In the genomic region with DNA sequence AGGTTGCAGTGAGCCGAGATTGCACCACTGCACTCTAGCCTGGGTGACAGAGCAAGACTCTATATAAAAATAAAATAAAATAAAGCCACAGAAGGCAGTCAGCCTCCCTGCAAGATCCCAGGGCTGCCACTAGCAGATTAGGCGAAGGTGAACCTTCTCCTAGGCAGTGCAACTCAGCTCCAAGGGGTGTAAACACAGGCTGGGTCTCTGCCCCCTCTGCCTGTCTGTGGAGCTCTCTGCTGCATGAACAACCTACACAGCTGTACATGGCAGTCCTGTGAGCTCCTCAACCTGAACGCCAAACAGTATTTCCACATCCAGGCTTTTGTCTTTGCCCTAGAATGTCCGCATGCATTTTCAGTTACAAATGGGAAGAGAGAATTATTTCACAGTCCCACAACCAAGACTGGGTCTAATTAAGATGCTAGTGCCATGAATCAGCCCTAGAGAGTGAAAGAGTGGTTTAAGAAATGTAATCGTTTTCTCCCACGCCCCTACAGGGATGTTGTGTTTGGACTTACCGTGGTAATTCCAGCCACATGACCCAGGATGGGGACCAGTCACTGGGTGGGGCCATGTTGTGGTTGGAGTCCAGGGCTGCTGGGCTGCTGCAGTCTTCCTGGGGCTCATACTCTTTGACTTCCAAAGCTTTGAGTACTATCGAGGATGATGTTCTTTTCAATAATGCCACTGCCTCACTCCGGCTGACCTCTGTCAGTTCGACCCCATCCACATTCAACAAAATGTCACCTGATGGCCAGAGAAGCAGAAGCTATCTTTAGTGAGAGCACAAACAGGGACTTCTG, we compare ENCODE assay signal across 1 cellular context.
TF ChIP-seq lines count a peak whose summit lies in the region.

No MANE protein-coding gene starts in this region.

TF ChIP-seq in WTC11, 78 proteins besides CTCF, POLR2A, EP300 and RAD21 (continued from another document):
- TF ChIP-seq, protein P1, sequence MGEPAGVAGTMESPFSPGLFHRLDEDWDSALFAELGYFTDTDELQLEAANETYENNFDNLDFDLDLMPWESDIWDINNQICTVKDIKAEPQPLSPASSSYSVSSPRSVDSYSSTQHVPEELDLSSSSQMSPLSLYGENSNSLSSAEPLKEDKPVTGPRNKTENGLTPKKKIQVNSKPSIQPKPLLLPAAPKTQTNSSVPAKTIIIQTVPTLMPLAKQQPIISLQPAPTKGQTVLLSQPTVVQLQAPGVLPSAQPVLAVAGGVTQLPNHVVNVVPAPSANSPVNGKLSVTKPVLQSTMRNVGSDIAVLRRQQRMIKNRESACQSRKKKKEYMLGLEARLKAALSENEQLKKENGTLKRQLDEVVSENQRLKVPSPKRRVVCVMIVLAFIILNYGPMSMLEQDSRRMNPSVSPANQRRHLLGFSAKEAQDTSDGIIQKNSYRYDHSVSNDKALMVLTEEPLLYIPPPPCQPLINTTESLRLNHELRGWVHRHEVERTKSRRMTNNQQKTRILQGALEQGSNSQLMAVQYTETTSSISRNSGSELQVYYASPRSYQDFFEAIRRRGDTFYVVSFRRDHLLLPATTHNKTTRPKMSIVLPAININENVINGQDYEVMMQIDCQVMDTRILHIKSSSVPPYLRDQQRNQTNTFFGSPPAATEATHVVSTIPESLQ (CRISPR knock-in tag; IDR thresholded peaks at IDR 0.05): no peak
- TF ChIP-seq TCF7 (CRISPR knock-in tag; IDR thresholded peaks at IDR 0.05; ENCODE audit: low read depth) (no peak), ZNF263 (CRISPR knock-in tag; IDR thresholded peaks at IDR 0.05; ENCODE audit: low read depth) (no peak)
